ENCODE assay signal across 8 cellular contexts in genomic region chr11:61695917-61696316, GRCh38. TPM values are rescaled to one million over a fixed set of nuclear protein-coding genes. Genes with fewer than 3 reads are reported as not detected.
A peak's percentile ranks its signal among the peaks of the same experiment; 100 is the strongest.
DNase-seq lines count a peak whose midpoint lies in the region; ATAC-seq and TF ChIP-seq lines count a peak whose summit lies in the region.

No MANE protein-coding gene starts in this region.

- ATAC-seq in activated T-helper 17 cell treated with anti-CD3 and anti-CD28 coated beads, Interleukin-2, amount 50 U/mL, for 72 hours (replicated peaks): peak; percentile 99

- H3K4me1 ChIP-seq in tibial artery: peaks cover 0 to 83% (median 38%) of the 10 kb centered on the region in 4 donors

- intact Hi-C loops in tibial artery (cut with DNase I; ENCODE audit: low total_unique reads): no loop called here

- H3K9me3 ChIP-seq in tibial artery: no peaks in the 10 kb centered on the region

- peaks cover 8% of the 10 kb centered on the region for H3K4me1 Mint-ChIP-seq in activated T-helper 17 cell treated with anti-CD3 and anti-CD28 coated beads, Interleukin-2, amount 50 U/mL, for 72 hours

- H3K36me3 Mint-ChIP-seq in activated T-helper 17 cell treated with anti-CD3 and anti-CD28 coated beads, Interleukin-2, amount 50 U/mL, for 72 hours (ENCODE audit: low read depth): no peaks in the 10 kb centered on the region

- H3K27ac ChIP-seq in tibial artery: peak overlapping the region; percentile 78 to 84

- H3K4me3 ChIP-seq in fibroblast of pulmonary artery (replicated peaks; ENCODE audit: low read depth, low read length) (no peak overlapping the region), tibial artery (peak overlapping the region; percentile 14 to 39)

- H3K9me3 Mint-ChIP-seq in activated T-helper 17 cell treated with anti-CD3 and anti-CD28 coated beads, Interleukin-2, amount 50 U/mL, for 72 hours: no peaks in the 10 kb centered on the region

- H3K27me3 ChIP-seq in tibial artery: no peaks in the 10 kb centered on the region

- peak overlapping the region; percentile 95 for H3K27ac Mint-ChIP-seq in activated T-helper 17 cell treated with anti-CD3 and anti-CD28 coated beads, Interleukin-2, amount 50 U/mL, for 72 hours

- H3K27me3 Mint-ChIP-seq in activated T-helper 17 cell treated with anti-CD3 and anti-CD28 coated beads, Interleukin-2, amount 50 U/mL, for 72 hours: no peaks in the 10 kb centered on the region

- H3K4me3 Mint-ChIP-seq in activated T-helper 17 cell treated with anti-CD3 and anti-CD28 coated beads, Interleukin-2, amount 50 U/mL, for 72 hours: peak overlapping the region; percentile 75

- no peak for TF ChIP-seq CTCF in fibroblast of pulmonary artery (IDR thresholded peaks at IDR 0.05; ENCODE audit: low read length, missing control alignments)
- TF ChIP-seq CTCF in tibial artery (IDR thresholded peaks at IDR 0.05): peak in 1 of 2 experiments; percentile 8

- DNase-seq in SIG-M5 treated with dmso at 0.1 percent for 504 hours (lab: John Stamatoyannopoulos, UW; ENCODE audit: unreplicated experiment) (peak; percentile 82), SIG-M5 (lab: John Stamatoyannopoulos, UW) (no peak), NOMO-1 treated with dmso at 0.1 percent for 144 hours (lab: John Stamatoyannopoulos, UW; ENCODE audit: unreplicated experiment) (peak; percentile 37), fibroblast of pulmonary artery (ENCODE audit: low read depth) (peak; percentile 61), pons (ENCODE audit: low spot score) (peak; percentile 51), tibial artery (peak; percentile 78 to 86), NCI-H1105 (lab: John Stamatoyannopoulos, UW) (no peak)

- H3K36me3 ChIP-seq in tibial artery: no peaks in the 10 kb centered on the region

RNA-seq across cellular contexts. Expression of gene DAGLA, which starts 15.7 kb away (rescaled TPM):
- under 1 TPM; 0.11 to 0.13 TPM for total RNA-seq in activated T-helper 17 cell treated with anti-CD3 and anti-CD28 coated beads, Interleukin-2, amount 50 U/mL, for 72 hours

RNA-seq across cellular contexts. Expression of gene MYRF, which starts 56.5 kb away (rescaled TPM):
- 1 to 10 TPM; 1.2 to 5.9 TPM for total RNA-seq in activated T-helper 17 cell treated with anti-CD3 and anti-CD28 coated beads, Interleukin-2, amount 50 U/mL, for 72 hours

Comparison
In these comparisons a context has a peak if more than half of its experiments do, and no peak if none do; other contexts are left out.
1. DNase-seq: peak in SIG-M5 treated with dmso at 0.1 percent for 504 hours (single experiment), NOMO-1 treated with dmso at 0.1 percent for 144 hours (single experiment), fibroblast of pulmonary artery (single experiment), pons (single experiment) and tibial artery (2 of 2); none in SIG-M5 (single experiment) and NCI-H1105 (single experiment).